11 cellular contexts compared by ENCODE assay signal in genomic region chr1:204714861-204715511, GRCh38. TPM values are rescaled to one million over a fixed set of nuclear protein-coding genes. Genes with fewer than 3 reads are reported as not detected.
DNase-seq lines count a peak whose midpoint lies in the region; ATAC-seq and TF ChIP-seq lines count a peak whose summit lies in the region.
"Had no signal": no experiment of that assay in that cellular context is flagged by ENCODE, and none has a peak within 500 bp of the region (broad histone marks: within the 10 kb centered on the region; RNA-seq: fewer than 3 reads in every experiment).

No MANE protein-coding gene starts in this region.

- POLR2A ChIA-PET in activated B cell treated with CpG ODN at 0.5 μM for 24 hours (lab: Charles Lee) = no interaction called here

- DNase-seq in NCI-H2171 treated with DMSO at 0.1 percent for 48 hours (lab: John Stamatoyannopoulos, UW) (peak; percentile 31), NCI-H2171 (lab: John Stamatoyannopoulos, UW) (no peak), MM.1S (peak; percentile 25), activated B cell treated with CpG ODN at 0.5 μM for 24 hours (no peak), smooth muscle cell (lab: John Stamatoyannopoulos, UW; ENCODE audit: unreplicated experiment) (no peak), AG08396 (ENCODE audit: low spot score) (no peak), stomach (no peak)
- DNase-seq: left lung had no signal

- peak overlapping the region; percentile 30; the same call in 1 of the 2 replicates for H3K4me3 ChIP-seq in MM.1S (ENCODE audit: low read length)
- H3K4me3 ChIP-seq in smooth muscle cell = no peak overlapping the region
- H3K4me3 ChIP-seq in stomach = no peak overlapping the region
- H3K4me3 ChIP-seq: left lung had no signal

- H3K36me3 ChIP-seq in MM.1S (replicated peaks; ENCODE audit: insufficient read depth, low read length) = no peaks in the 10 kb centered on the region
- H3K36me3 ChIP-seq in smooth muscle cell (ENCODE audit: low read depth) = no peaks in the 10 kb centered on the region
- no peaks in the 10 kb centered on the region for H3K36me3 ChIP-seq in stomach
- H3K36me3 ChIP-seq: left lung had no signal

- H3K4me1 ChIP-seq in MM.1S (ENCODE audit: low read length) (peaks cover 20% of the 10 kb centered on the region), smooth muscle cell (ENCODE audit: low read depth) (peaks cover 17% of the 10 kb centered on the region), stomach (peaks cover 0 to 6% (median 0%) of the 10 kb centered on the region in 4 donors)
- H3K4me1 ChIP-seq: left lung had no signal

- H3K4me1 Mint-ChIP-seq in activated B cell treated with CpG ODN at 0.5 μM for 24 hours = peaks cover 35% of the 10 kb centered on the region

- intact Hi-C loops in activated B cell treated with CpG ODN at 0.5 μM for 24 hours (cut with micrococcal nuclease) (no loop called here), stomach (cut with DNase I; ENCODE audit: low total_unique reads) (no loop called here)

- peak overlapping the region; percentile 64 for H3K4me3 Mint-ChIP-seq in activated B cell treated with CpG ODN at 0.5 μM for 24 hours

- no peaks in the 10 kb centered on the region for H3K9me2 ChIP-seq in MM.1S (replicated peaks; ENCODE audit: insufficient read depth, low read length)

- no peaks in the 10 kb centered on the region for H3K9me3 Mint-ChIP-seq in activated B cell treated with CpG ODN at 0.5 μM for 24 hours

- TF ChIP-seq CTCF in MM.1S (IDR thresholded peaks at IDR 0.05; ENCODE audit: low read length) = peak; percentile 25
- no peak for TF ChIP-seq CTCF in activated B cell treated with CpG ODN at 0.5 μM for 24 hours (IDR thresholded peaks at IDR 0.05)
- TF ChIP-seq CTCF in smooth muscle cell (IDR thresholded peaks at IDR 0.05; ENCODE audit: borderline replicate concordance, insufficient read depth, poor library complexity, severe bottlenecking) = no peak
- no peak for TF ChIP-seq CTCF in stomach (IDR thresholded peaks at IDR 0.05)

- no peak for TF ChIP-seq EP300 in stomach (IDR thresholded peaks at IDR 0.05)

- ATAC-seq in activated B cell treated with CpG ODN at 0.5 μM for 24 hours (ENCODE audit: low read depth) (no peak), GM19467 (IDR thresholded peaks at IDR 0.05; ENCODE audit: unreplicated experiment) (no peak)

- no peak overlapping the region; the same call in 1 of the 2 replicates for H3K27ac ChIP-seq in MM.1S (ENCODE audit: low read length)
- H3K27ac ChIP-seq in smooth muscle cell (ENCODE audit: low read depth) = no peak overlapping the region
- H3K27ac ChIP-seq in stomach = no peak overlapping the region
- H3K27ac ChIP-seq: KMS-11, left lung, RWPE1 had no signal

- no peaks in the 10 kb centered on the region for H3K79me2 ChIP-seq in MM.1S (ENCODE audit: low read length)
- no peaks in the 10 kb centered on the region for H3K79me2 ChIP-seq in smooth muscle cell (ENCODE audit: low read depth)

- H3K27me3 Mint-ChIP-seq in activated B cell treated with CpG ODN at 0.5 μM for 24 hours = peaks cover 28% of the 10 kb centered on the region

- peak overlapping the region; percentile 1; the same call in 1 of the 2 replicates for H3K9ac ChIP-seq in MM.1S (ENCODE audit: low read length)
- H3K9ac ChIP-seq in smooth muscle cell (ENCODE audit: low read depth) = no peak overlapping the region
- H3K9ac ChIP-seq: KMS-11 had no signal

- no peak for TF ChIP-seq POLR2A in stomach (IDR thresholded peaks at IDR 0.05)

- H3K9me3 ChIP-seq in MM.1S (replicated peaks; ENCODE audit: insufficient read depth, low read length) = no peaks in the 10 kb centered on the region
- no peaks in the 10 kb centered on the region for H3K9me3 ChIP-seq in smooth muscle cell (replicated peaks; ENCODE audit: low read depth)
- no peaks in the 10 kb centered on the region for H3K9me3 ChIP-seq in stomach
- H3K9me3 ChIP-seq: left lung had no signal

- 41% methylated on average over 12 of the region's 12 CpGs for WGBS in smooth muscle cell (ENCODE audit: low lambda C conversion rate)
- WGBS in stomach, 5 donors = 62 to 70% (median 67%) methylated on average over 12 of the region's 12 CpGs

- CTCF ChIA-PET in activated B cell treated with CpG ODN at 0.5 μM for 24 hours (lab: Charles Lee) = interaction anchor here (1.2 kb wide), 1 partner anchor 92 kb away, joined by 3 read pairs; no protein-coding TSS in a partner anchor

- no peak overlapping the region for H3K27ac Mint-ChIP-seq in activated B cell treated with CpG ODN at 0.5 μM for 24 hours

- H4K20me1 ChIP-seq in MM.1S (ENCODE audit: insufficient read depth, low read length) (no peaks in the 10 kb centered on the region), smooth muscle cell (ENCODE audit: low read depth) (no peaks in the 10 kb centered on the region)

- H3K4me2 ChIP-seq in MM.1S (ENCODE audit: low read depth, low read length) = peak overlapping the region; percentile 64
- H3K4me2 ChIP-seq in smooth muscle cell = no peak overlapping the region
- H3K4me2 ChIP-seq: KMS-11 had no signal

- H3K27me3 ChIP-seq in MM.1S (replicated peaks; ENCODE audit: insufficient read depth, low read length) = no peaks in the 10 kb centered on the region
- H3K27me3 ChIP-seq in smooth muscle cell (ENCODE audit: low read depth) = peaks cover 47% of the 10 kb centered on the region
- peaks cover 0 to 51% (median 22%) of the 10 kb centered on the region in 3 donors for H3K27me3 ChIP-seq in stomach

- H3K36me3 Mint-ChIP-seq in activated B cell treated with CpG ODN at 0.5 μM for 24 hours (ENCODE audit: low read depth) = no peaks in the 10 kb centered on the region

- H2AFZ ChIP-seq in MM.1S (ENCODE audit: low read length) (peak overlapping the region; percentile 70), smooth muscle cell (ENCODE audit: low read depth) (peak overlapping the region; percentile 28)

- no peaks in the 10 kb centered on the region for H3F3A ChIP-seq in MM.1S (ENCODE audit: insufficient read depth, low read length)
- no peaks in the 10 kb centered on the region for H3F3A ChIP-seq in smooth muscle cell (ENCODE audit: low read depth)

RNA-seq across cellular contexts. Expression of gene LRRN2, which starts 29.4 kb away (rescaled TPM):
- total RNA-seq in activated B cell treated with CpG ODN at 0.5 μM for 24 hours (not detected in 2 replicates), smooth muscle cell (1.2 and 1.3 TPM in 2 replicates), stomach (1 to 10 TPM in 3 of 5 donors, under 1 TPM in 2; 0.43 to 4.1 (median 1.3) TPM)
- polyA plus RNA-seq in smooth muscle cell (0.83 and 2.4 TPM in 2 replicates), stomach (under 1 TPM in 1 of 3 donors, not detected in 2; 0.80 TPM)

Comparison
In these comparisons a context has a peak if more than half of its experiments do, and no peak if none do; other contexts are left out.
1. DNase-seq: peak in NCI-H2171 treated with DMSO at 0.1 percent for 48 hours (single experiment) and MM.1S (single experiment); none in NCI-H2171 (single experiment), activated B cell treated with CpG ODN at 0.5 μM for 24 hours (single experiment), smooth muscle cell (single experiment), AG08396 (single experiment) and stomach (single experiment).